Comparison of ENCODE assay signal across 15 cellular contexts in genomic region chr13:24273926-24274325, GRCh38. TPM values are rescaled to one million over a fixed set of nuclear protein-coding genes. Genes with fewer than 3 reads are reported as not detected.
DNase-seq lines count a peak whose midpoint lies in the region; ATAC-seq, FAIRE-seq and TF ChIP-seq lines count a peak whose summit lies in the region.
"Had no signal": no experiment of that assay in that cellular context is flagged by ENCODE, and none has a peak within 500 bp of the region (broad histone marks: within the 10 kb centered on the region; RNA-seq: fewer than 3 reads in every experiment).

No MANE protein-coding gene starts in this region.

- no peak overlapping the region for H4K8ac ChIP-seq in H9 (replicated peaks; ENCODE audit: insufficient read length, low read depth, low read length)

- no peaks in the 10 kb centered on the region for H3K79me1 ChIP-seq in H9 (ENCODE audit: insufficient read depth, low read depth, low read length, poor library complexity, severe bottlenecking)

- H3K4me3 Mint-ChIP-seq in activated CD4-positive, alpha-beta T cell treated with anti-CD3 and anti-CD28 coated beads for 36 hours, result peak overlapping the region; percentile 87
- H3K4me3 Mint-ChIP-seq in natural killer cell treated with Interleukin-12 subunit alpha and Interleukin-12 subunit beta and Interleukin-15 and Interleukin-18, amount 100 ng/mL, for 72 hours, result peak overlapping the region; percentile 90
- H3K4me3 Mint-ChIP-seq in H9, result no peak overlapping the region

- H2BK120ac ChIP-seq in H9 (ENCODE audit: low read depth, low read length, poor library complexity, severe bottlenecking), result no peak overlapping the region

- H3K56ac ChIP-seq in H9 (ENCODE audit: insufficient read length, low read depth, low read length), result no peak overlapping the region

- no peak overlapping the region for H2AK5ac ChIP-seq in H9 (ENCODE audit: insufficient read length, low read length)

- no peak for TF ChIP-seq EP300 in GM12878 (IDR thresholded peaks at IDR 0.05; ENCODE audit: borderline replicate concordance in 1 of 2, control insufficient read depth in 1 of 2, low read depth in 2 of 2, low read length in 2 of 2)

- no peaks in the 10 kb centered on the region for H3K23me2 ChIP-seq in H9 (ENCODE audit: insufficient read length, low read depth, low read length, poor library complexity, severe bottlenecking)

- H3T11ph ChIP-seq in H9 (ENCODE audit: low read length), result no peak overlapping the region

- H4K91ac ChIP-seq in H9 (ENCODE audit: insufficient read length, low read depth, low read length), result no peak overlapping the region

- H2AFZ ChIP-seq in GM12878 (ENCODE audit: control insufficient read depth, low read depth, low read length) (no peak overlapping the region), H9 (ENCODE audit: low read length) (no peak overlapping the region)
- H2AFZ ChIP-seq: hepatocyte had no signal

- H3K36me3 Mint-ChIP-seq in activated CD4-positive, alpha-beta T cell treated with anti-CD3 and anti-CD28 coated beads for 36 hours (ENCODE audit: low read depth), result peaks cover 38% of the 10 kb centered on the region
- peaks cover 6% of the 10 kb centered on the region for H3K36me3 Mint-ChIP-seq in natural killer cell treated with Interleukin-12 subunit alpha and Interleukin-12 subunit beta and Interleukin-15 and Interleukin-18, amount 100 ng/mL, for 72 hours
- no peaks in the 10 kb centered on the region; a peak in 2 of 7 replicates for H3K36me3 Mint-ChIP-seq in H9 (ENCODE audit: insufficient read depth in 1 of 3, low read depth in 3 of 3)

- H3K9me3 Mint-ChIP-seq in activated CD4-positive, alpha-beta T cell treated with anti-CD3 and anti-CD28 coated beads for 36 hours (ENCODE audit: low read depth), result no peaks in the 10 kb centered on the region
- peaks cover 2% of the 10 kb centered on the region for H3K9me3 Mint-ChIP-seq in natural killer cell treated with Interleukin-12 subunit alpha and Interleukin-12 subunit beta and Interleukin-15 and Interleukin-18, amount 100 ng/mL, for 72 hours
- H3K9me3 Mint-ChIP-seq in H9, result no peaks in the 10 kb centered on the region

- DNase-seq in activated CD4-positive, alpha-beta T cell treated with anti-CD3 and anti-CD28 coated beads for 36 hours, result no peak
- DNase-seq in activated CD4-positive, alpha-beta T cell treated with anti-CD3 and anti-CD28 coated beads, Interleukin-2, amount 50 U/mL, for 4 hours, result no peak
- DNase-seq in GM12878 (ENCODE audit: low read depth, low spot score) (no peak), H9 (no peak), AG08395 (ENCODE audit: low spot score) (no peak)
- DNase-seq in natural killer cell treated with Interleukin-12 subunit alpha and Interleukin-12 subunit beta and Interleukin-15 and Interleukin-18, amount 100 ng/mL, for 72 hours (ENCODE audit: low spot score), result no peak
- DNase-seq: NCI-H1417, NCI-H446, pancreas had no signal

- TF ChIP-seq POLR2A in GM12878 (IDR thresholded peaks at IDR 0.05; ENCODE audit: low read depth, low read length), result no peak

- no peak overlapping the region for H2BK20ac ChIP-seq in H9 (ENCODE audit: low read depth, low read length, poor library complexity, severe bottlenecking)

- peak overlapping the region; percentile 44 for H3K9ac ChIP-seq in GM12878 (ENCODE audit: control insufficient read depth, insufficient read depth, low read length)
- no peak overlapping the region for H3K9ac ChIP-seq in H9 (ENCODE audit: extremely low read depth, insufficient read length, low read length)

- H2BK5ac ChIP-seq in H9 (ENCODE audit: insufficient read length, low read length), result no peak overlapping the region

- no peak for ATAC-seq in activated CD4-positive, alpha-beta T cell treated with anti-CD3 and anti-CD28 coated beads for 36 hours
- ATAC-seq in GM12878 (no peak), GM21390 (IDR thresholded peaks at IDR 0.05; ENCODE audit: unreplicated experiment) (no peak)
- ATAC-seq in natural killer cell treated with Interleukin-12 subunit alpha and Interleukin-12 subunit beta and Interleukin-15 and Interleukin-18, amount 100 ng/mL, for 72 hours, result no peak
- ATAC-seq: pancreas had no signal

- peaks cover 86% of the 10 kb centered on the region for H3K4me1 Mint-ChIP-seq in activated CD4-positive, alpha-beta T cell treated with anti-CD3 and anti-CD28 coated beads for 36 hours
- peaks cover 73 to 87% of the 10 kb centered on the region in 2 donors for H3K4me1 Mint-ChIP-seq in natural killer cell treated with Interleukin-12 subunit alpha and Interleukin-12 subunit beta and Interleukin-15 and Interleukin-18, amount 100 ng/mL, for 72 hours (ENCODE audit: low read depth in 2 of 2)
- peaks cover 6 to 19% of the 10 kb centered on the region in 2 experiments for H3K4me1 Mint-ChIP-seq in H9

- H3K79me2 ChIP-seq in GM12878 (ENCODE audit: control insufficient read depth, insufficient read depth, low read length) (peaks cover 58% of the 10 kb centered on the region), H9 (ENCODE audit: insufficient read depth, low read length) (no peaks in the 10 kb centered on the region)
- H3K79me2 ChIP-seq: hepatocyte had no signal

- BruUV-seq in GM12878 (replicated peaks; lab: Mats Ljungman, UMichigan), result no TSS peak

- intact Hi-C loops in activated CD4-positive, alpha-beta T cell treated with anti-CD3 and anti-CD28 coated beads for 36 hours (cut with DNase I, micrococcal nuclease), result loop anchor here (1.0 to 10.0 kb wide), 8 partner anchors 9 to 1013 kb away; partner anchors contain the start of genes MTMR6 (in 2 of the 2) and PARP4 (in 1 of the 2)
- intact Hi-C loops in GM12878 (cut with micrococcal nuclease; ENCODE audit: unreplicated experiment), result loop anchor here (5.0 kb wide), 1 partner anchor 238 kb away; the partner anchor contains the start of gene PARP4

- no peak overlapping the region for H3K14ac ChIP-seq in H9 (ENCODE audit: insufficient read depth, low read length)

- no peak overlapping the region for H2BK15ac ChIP-seq in H9 (ENCODE audit: low read depth, low read length)

- WGBS in GM12878 (ENCODE audit: insufficient coverage, insufficient replicate concordance, low lambda C conversion rate, missing lambda C conversion rate), result 91% methylated on average over 7 of the region's 7 CpGs
- WGBS in H9 (ENCODE audit: extremely low coverage, insufficient read length, low lambda C conversion rate), result no CpG with 5 or more reads among the region's 7 CpGs

- H3K4ac ChIP-seq in H9 (ENCODE audit: low read depth, low read length), result no peak overlapping the region

- H3K23ac ChIP-seq in H9 (ENCODE audit: insufficient read length, low read depth, low read length), result no peak overlapping the region

- CTCF ChIA-PET in activated CD4-positive, alpha-beta T cell treated with anti-CD3 and anti-CD28 coated beads for 36 hours (lab: Charles Lee), result interaction anchor here (1.1 to 3.3 kb wide), 7 partner anchors 9 to 238 kb away, joined by 3 to 18 read pairs (median 5); no protein-coding TSS in a partner anchor
- CTCF ChIA-PET in HEK293 (lab: Yijun Ruan, JAX) (no interaction called here), GM12878 (lab: Yijun Ruan, JAX) (interaction anchor here (0.7 to 3.6 kb wide), 6 partner anchors 10 to 467 kb away, joined by 3 to 13 read pairs (median 4); partner anchors contain the start of gene MIPEP)

- RAD21 ChIA-PET in GM12878 (lab: Charles Lee; ENCODE audit: unreplicated experiment), result interaction anchor here (1.1 to 6.9 kb wide), 6 partner anchors 10 to 457 kb away, joined by 3 to 80 read pairs (median 6); no protein-coding TSS in a partner anchor

- no peak overlapping the region for H3K27ac ChIP-seq in HEK293 (ENCODE audit: extremely low read depth, low read depth, low read length)
- peak overlapping the region; percentile 93 for H3K27ac ChIP-seq in GM12878 (ENCODE audit: control insufficient read depth, insufficient read depth)
- no peak overlapping the region for H3K27ac ChIP-seq in H9 (ENCODE audit: insufficient read length, low read depth, low read length)
- H3K27ac ChIP-seq: hepatocyte had no signal

- H2BK12ac ChIP-seq in H9 (ENCODE audit: insufficient read length, low read depth, low read length), result no peak overlapping the region

- H3K36me3 ChIP-seq in HEK293 (ENCODE audit: control insufficient read depth in 2 of 2, insufficient read depth in 1 of 2, low read length in 2 of 2) (no peaks in the 10 kb centered on the region), GM12878 (ENCODE audit: control insufficient read depth in 2 of 2, insufficient read depth in 2 of 2, low read length in 1 of 2) (no peaks in the 10 kb centered on the region)
- H3K36me3 ChIP-seq: esophagus muscularis mucosa, pancreas had no signal

- TF ChIP-seq CTCF in HEK293 (tag by site-specific recombination; IDR thresholded peaks at IDR 0.05), result no peak
- no peak for TF ChIP-seq CTCF in GM12878 (IDR thresholded peaks at IDR 0.05 in 2 of 3, conservative IDR thresholded peaks at IDR 0.05 in 1 of 3; ENCODE audit: control insufficient read depth in 2 of 3, extremely low read depth in 1 of 3, insufficient read depth in 1 of 3, low read depth in 3 of 3, low read length in 3 of 3)
- TF ChIP-seq CTCF in H9 (conservative IDR thresholded peaks at IDR 0.05), result no peak

- H3K18ac ChIP-seq in H9 (ENCODE audit: insufficient read length, low read depth, low read length), result no peak overlapping the region

- no peak for TF ChIP-seq RAD21 in GM12878 (IDR thresholded peaks at IDR 0.05; ENCODE audit: insufficient read depth, low read depth, low read length)

- peak overlapping the region; percentile 82 for H3K4me2 ChIP-seq in GM12878 (ENCODE audit: control insufficient read depth, insufficient read depth)
- H3K4me2 ChIP-seq in H9 (ENCODE audit: insufficient read depth, insufficient read length, low read length), result no peak overlapping the region
- H3K4me2 ChIP-seq: hepatocyte had no signal

- H3K4me3 ChIP-seq in HEK293 (ENCODE audit: low read depth, low read length) (no peak overlapping the region), GM12878 (peak overlapping the region; percentile 2; the same call in 1 of the 2 replicates)
- H3K4me3 ChIP-seq: esophagus muscularis mucosa, hepatocyte, pancreas had no signal

- SMC1A ChIA-PET in GM12878 (lab: Charles Lee; ENCODE audit: uncharacterized antibody, unreplicated experiment), result interaction anchor here (0.8 to 4.7 kb wide), 8 partner anchors 8 to 48 kb away, joined by 3 to 25 read pairs (median 6); no protein-coding TSS in a partner anchor

- H3K4me1 ChIP-seq in HEK293 (ENCODE audit: control insufficient read depth, insufficient read depth, low read length) (peaks cover 7% of the 10 kb centered on the region; the same call in 1 of the 2 replicates), GM12878 (ENCODE audit: control insufficient read depth, insufficient read depth, low read length) (peaks cover 42% of the 10 kb centered on the region), H9 (ENCODE audit: insufficient read depth, low read length) (no peaks in the 10 kb centered on the region)

- H4K20me1 ChIP-seq in GM12878 (ENCODE audit: control insufficient read depth, insufficient read depth) (no peaks in the 10 kb centered on the region), H9 (ENCODE audit: control insufficient read depth, insufficient read depth, insufficient read length) (no peaks in the 10 kb centered on the region)

- POLR2A ChIA-PET in activated CD4-positive, alpha-beta T cell treated with anti-CD3 and anti-CD28 coated beads for 36 hours (lab: Charles Lee), result interaction anchor here (1.1 to 1.6 kb wide), 6 partner anchors 10 to 113 kb away, joined by 3 to 13 read pairs (median 5); partner anchors contain the start of gene SPATA13
- POLR2A ChIA-PET in HEK293 (lab: Yijun Ruan, JAX) (no interaction called here), GM12878 (lab: Charles Lee) (interaction anchor here (0.9 to 2.5 kb wide), 5 partner anchors 10 to 41 kb away, joined by 3 to 15 read pairs (median 5); no protein-coding TSS in a partner anchor)

- in situ Hi-C loops in GM12878 (cut with MboI), result no loop called here

- H3K27ac Mint-ChIP-seq in activated CD4-positive, alpha-beta T cell treated with anti-CD3 and anti-CD28 coated beads for 36 hours, result peak overlapping the region; percentile 97
- H3K27ac Mint-ChIP-seq in natural killer cell treated with Interleukin-12 subunit alpha and Interleukin-12 subunit beta and Interleukin-15 and Interleukin-18, amount 100 ng/mL, for 72 hours, result peak overlapping the region; percentile 86 to 98
- H3K27ac Mint-ChIP-seq in H9, result no peak overlapping the region

- H3K9me3 ChIP-seq in HEK293 (ENCODE audit: control insufficient read depth, insufficient read depth, low read depth, low read length) (no peaks in the 10 kb centered on the region), GM12878 (replicated peaks; ENCODE audit: control insufficient read depth, insufficient read depth, low read length) (no peaks in the 10 kb centered on the region), H9 (ENCODE audit: control insufficient read depth, low read depth, low read length) (no peaks in the 10 kb centered on the region)
- H3K9me3 ChIP-seq: esophagus muscularis mucosa, pancreas had no signal

- H3K27me3 Mint-ChIP-seq in activated CD4-positive, alpha-beta T cell treated with anti-CD3 and anti-CD28 coated beads for 36 hours, result no peaks in the 10 kb centered on the region
- no peaks in the 10 kb centered on the region for H3K27me3 Mint-ChIP-seq in natural killer cell treated with Interleukin-12 subunit alpha and Interleukin-12 subunit beta and Interleukin-15 and Interleukin-18, amount 100 ng/mL, for 72 hours
- H3K27me3 Mint-ChIP-seq in H9 (ENCODE audit: low read depth), result no peaks in the 10 kb centered on the region; the same call in 1 of the 2 replicates

- H3K27me3 ChIP-seq in GM12878 (replicated peaks in 1 of 2; ENCODE audit: control insufficient read depth in 2 of 2, insufficient read depth in 2 of 2, low read length in 1 of 2) (no peaks in the 10 kb centered on the region), H9 (ENCODE audit: insufficient read depth, low read length) (no peaks in the 10 kb centered on the region)
- H3K27me3 ChIP-seq: esophagus muscularis mucosa, hepatocyte, pancreas had no signal

- H4K5ac ChIP-seq in H9 (ENCODE audit: insufficient read length, low read depth, low read length), result no peak overlapping the region

- FAIRE-seq in GM12878 (lab: Jason Lieb, UNC), result no peak
- FAIRE-seq: pancreas had no signal

RNA-seq across cellular contexts. Expression of gene C1QTNF9, which starts 35.5 kb away (rescaled TPM):
- not detected for total RNA-seq in activated CD4-positive, alpha-beta T cell treated with anti-CD3 and anti-CD28 coated beads for 36 hours
- total RNA-seq in GM12878 (2013; cell fraction: nucleolus; rRNA removed), result not detected in 2 replicates
- total RNA-seq in GM12878 (2014; rRNA removed) (not detected in 2 replicates), GM12878 (2014; rRNA removed; fragmentation: Illumina TruSeq; extraction: Trizol) (not detected in 2 replicates), GM12878 (2021) (not detected in 2 replicates), H9 (2021) (not detected in 2 replicates)
- not detected for polyA plus RNA-seq in GM12878 (2011; ENCODE audit: low read depth)
- polyA plus RNA-seq in GM12878 (2011; rRNA removed) (not detected in 2 replicates), GM12878 (2014; fragmentation: Illumina TruSeq; extraction: Trizol) (not detected in 2 replicates), GM12878 (2014; fragmentation: Nextera tagmentation; extraction: Ambion mirVana) (not detected), GM12878 (2014; rRNA removed) (not detected in 2 replicates), GM12878 (2016; fragmentation: Nextera tagmentation; extraction: Ambion mirVana) (not detected)
- not detected in 2 replicates for polyA plus RNA-seq in GM12878 (2011; cell fraction: cytosol; rRNA removed)
- not detected in 2 replicates for polyA plus RNA-seq in GM12878 (2011; cell fraction: nucleus; rRNA removed)
- not detected in 2 replicates for polyA plus RNA-seq in GM12878 (2012)
- polyA minus RNA-seq in GM12878 (2011; rRNA and poly(A)+ RNA removed), result not detected in 2 replicates
- polyA minus RNA-seq in GM12878 (2011; cell fraction: cytosol; rRNA and poly(A)+ RNA removed), result not detected in 2 replicates
- not detected in 2 replicates for polyA minus RNA-seq in GM12878 (2011; cell fraction: nucleus; rRNA and poly(A)+ RNA removed)
- total RNA-seq in natural killer cell treated with Interleukin-12 subunit alpha and Interleukin-12 subunit beta and Interleukin-15 and Interleukin-18, amount 100 ng/mL, for 72 hours, result under 1 TPM in 1 of 2 donors, not detected in 1; 0.39 TPM
- total RNA-seq: A172, chondrocyte, hepatocyte had no signal
- polyA plus RNA-seq: hepatocyte had no signal

Comparison
In these comparisons a context has a peak if more than half of its experiments do, and no peak if none do; other contexts are left out.
1. H3K27ac Mint-ChIP-seq: peak in activated CD4-positive, alpha-beta T cell treated with anti-CD3 and anti-CD28 coated beads for 36 hours (single experiment) and natural killer cell treated with Interleukin-12 subunit alpha and Interleukin-12 subunit beta and Interleukin-15 and Interleukin-18, amount 100 ng/mL, for 72 hours (2 of 2); none in H9 (0 of 3).
2. H3K4me3 Mint-ChIP-seq: peak in activated CD4-positive, alpha-beta T cell treated with anti-CD3 and anti-CD28 coated beads for 36 hours (single experiment) and natural killer cell treated with Interleukin-12 subunit alpha and Interleukin-12 subunit beta and Interleukin-15 and Interleukin-18, amount 100 ng/mL, for 72 hours (single experiment); none in H9 (0 of 2).